1 cellular context compared by ENCODE assay signal in genomic region chr12:53337998-53338397, GRCh38.
TF ChIP-seq lines count a peak whose summit lies in the region.

No MANE protein-coding gene starts in this region.

TF ChIP-seq in GM12878, 131 proteins besides CTCF, POLR2A, EP300 and RAD21:
- TF ChIP-seq USF2 (IDR thresholded peaks at IDR 0.05; ENCODE audit: borderline replicate concordance, low read depth, low read length) (no peak), GABPA (IDR thresholded peaks at IDR 0.05; ENCODE audit: low read depth) (no peak), SPI1 (IDR thresholded peaks at IDR 0.05; ENCODE audit: borderline replicate concordance, insufficient read depth, low read depth, low read length) (peak; percentile 35; the same call in 1 of the 2 replicates), MEF2B (IDR thresholded peaks at IDR 0.05; ENCODE audit: partially characterized antibody, poor library complexity, severe bottlenecking) (peak; percentile 15), HCFC1 (IDR thresholded peaks at IDR 0.05; ENCODE audit: low read length) (no peak), EGR1 (IDR thresholded peaks at IDR 0.05; ENCODE audit: borderline replicate concordance in 1 of 2, low read depth in 2 of 2, low read length in 2 of 2) (no peak), KLF5 (IDR thresholded peaks at IDR 0.05; ENCODE audit: partially characterized antibody) (no peak), KDM1A (IDR thresholded peaks at IDR 0.05; ENCODE audit: borderline replicate concordance) (no peak)
TF ChIP-seq in GM12878: peak in this region for 2.
